ENCODE assay signal across 1 cellular context in the genomic region with DNA sequence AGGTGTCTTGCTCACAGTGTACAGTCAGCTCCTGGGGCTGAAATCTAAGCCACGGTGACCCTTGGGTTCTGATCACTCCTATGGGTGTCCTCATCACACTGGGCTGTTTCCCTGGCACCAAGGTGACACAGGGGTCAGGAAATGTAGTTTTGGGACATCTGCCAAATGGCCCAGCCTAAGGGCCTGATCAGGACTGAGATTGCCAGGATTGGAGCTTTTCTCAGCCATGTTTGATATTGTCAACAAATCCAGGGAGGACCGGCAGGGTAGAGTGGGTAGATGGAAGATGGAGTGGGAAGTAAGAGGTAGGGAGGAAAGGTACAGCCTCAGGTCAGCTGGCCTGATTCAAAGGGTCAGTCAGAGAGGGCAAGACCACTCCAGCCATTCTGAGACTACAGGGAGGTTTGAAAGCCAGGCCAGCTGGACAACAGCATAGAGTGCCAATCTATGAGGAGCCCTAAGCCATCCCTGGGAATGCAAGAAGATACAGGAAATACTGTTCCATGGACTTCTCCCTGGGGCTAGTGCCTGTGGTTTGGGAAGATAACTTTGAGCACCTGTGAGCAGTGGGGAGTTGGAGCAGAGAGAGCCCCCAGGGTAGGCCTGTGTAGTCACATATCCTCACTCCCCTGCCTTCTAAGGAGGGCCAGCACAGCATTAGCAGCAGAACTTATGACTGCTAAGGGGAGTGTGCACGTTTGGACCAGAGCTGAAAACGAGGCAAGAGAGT.
TF ChIP-seq lines count a peak whose summit lies in the region.

No MANE protein-coding gene starts in this region.

TF ChIP-seq in IMR-90, 13 proteins besides CTCF, POLR2A, EP300 and RAD21 (continued from another document):
- TF ChIP-seq USF2 (IDR thresholded peaks at IDR 0.05; ENCODE audit: low read depth, low read length) (no peak), RCOR1 (IDR thresholded peaks at IDR 0.05; ENCODE audit: insufficient replicate concordance, low read length) (no peak), FOS (IDR thresholded peaks at IDR 0.05; ENCODE audit: low read depth, low read length) (no peak), RFX5 (IDR thresholded peaks at IDR 0.05; ENCODE audit: low read depth, low read length) (no peak), CHD1 (IDR thresholded peaks at IDR 0.05; ENCODE audit: low read depth, low read length) (no peak), NFE2L2 (IDR thresholded peaks at IDR 0.05; ENCODE audit: low read depth, low read length) (no peak), BHLHE40 (IDR thresholded peaks at IDR 0.05; ENCODE audit: low read depth, low read length) (no peak)
- TF ChIP-seq, protein P1, sequence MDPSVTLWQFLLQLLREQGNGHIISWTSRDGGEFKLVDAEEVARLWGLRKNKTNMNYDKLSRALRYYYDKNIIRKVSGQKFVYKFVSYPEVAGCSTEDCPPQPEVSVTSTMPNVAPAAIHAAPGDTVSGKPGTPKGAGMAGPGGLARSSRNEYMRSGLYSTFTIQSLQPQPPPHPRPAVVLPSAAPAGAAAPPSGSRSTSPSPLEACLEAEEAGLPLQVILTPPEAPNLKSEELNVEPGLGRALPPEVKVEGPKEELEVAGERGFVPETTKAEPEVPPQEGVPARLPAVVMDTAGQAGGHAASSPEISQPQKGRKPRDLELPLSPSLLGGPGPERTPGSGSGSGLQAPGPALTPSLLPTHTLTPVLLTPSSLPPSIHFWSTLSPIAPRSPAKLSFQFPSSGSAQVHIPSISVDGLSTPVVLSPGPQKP (IDR thresholded peaks at IDR 0.05; ENCODE audit: borderline replicate concordance, low read depth, low read length) = no peak
